ENCODE assay signal across 10 cellular contexts in genomic region chr12:132766380-132767085, GRCh38. TPM values are rescaled to one million over a fixed set of nuclear protein-coding genes. Genes with fewer than 3 reads are reported as not detected.
DNase-seq lines count a peak whose midpoint lies in the region; ATAC-seq and TF ChIP-seq lines count a peak whose summit lies in the region.
"Had no signal": no experiment of that assay in that cellular context is flagged by ENCODE, and none has a peak within 500 bp of the region (broad histone marks: within the 10 kb centered on the region; RNA-seq: fewer than 3 reads in every experiment).

No MANE protein-coding gene starts in this region.

- intact Hi-C loops in Right ventricle myocardium superior (cut with DNase I) = no loop called here
- intact Hi-C loops in posterior vena cava (cut with DNase I) = loop anchor here in 1 of 2 donors (1.0 kb wide), 1 partner anchor 48 kb away; no protein-coding TSS in a partner anchor

- no peak overlapping the region for H2AK5ac ChIP-seq in trophoblast cell (ENCODE audit: low read length)

- POLR2A ChIA-PET in RWPE1 (lab: Yijun Ruan, JAX; ENCODE audit: low non-redundant PET) = no interaction called here

- no peak overlapping the region for H3K14ac ChIP-seq in trophoblast cell (ENCODE audit: low read length)

- H3K9me2 ChIP-seq in DOHH2 (replicated peaks; ENCODE audit: control insufficient read depth, low read length) = no peaks in the 10 kb centered on the region

- H3K27me3 ChIP-seq in DOHH2 (ENCODE audit: control insufficient read depth, low read length) (no peaks in the 10 kb centered on the region), trophoblast cell (ENCODE audit: insufficient read depth, low read length) (no peaks in the 10 kb centered on the region)

- H4K12ac ChIP-seq in trophoblast cell (ENCODE audit: low read depth, low read length) = peak overlapping the region; percentile 24

- H2BK120ac ChIP-seq in trophoblast cell (ENCODE audit: insufficient read depth, low read length, poor library complexity) = no peak overlapping the region

- no peak overlapping the region for H3K9ac ChIP-seq in trophoblast cell (ENCODE audit: low read length)

- no peak overlapping the region for H3K4ac ChIP-seq in trophoblast cell (ENCODE audit: low read depth, low read length)

- H3K36me3 ChIP-seq in DOHH2 (ENCODE audit: control insufficient read depth, low read length) = peaks cover 59% of the 10 kb centered on the region
- peaks cover 20 to 24% of the 10 kb centered on the region in 2 experiments for H3K36me3 ChIP-seq in trophoblast cell (ENCODE audit: control insufficient read depth in 1 of 2, insufficient read depth in 2 of 2, low read length in 2 of 2)

- H3K27ac ChIP-seq in DOHH2 (ENCODE audit: low read depth, low read length) (peak overlapping the region; percentile 95), RWPE1 (peak overlapping the region; percentile 66), trophoblast cell (ENCODE audit: low read depth, low read length) (no peak overlapping the region)

- H3K18ac ChIP-seq in trophoblast cell (ENCODE audit: low read length) = no peak overlapping the region

- no peak overlapping the region for H3K23ac ChIP-seq in trophoblast cell (ENCODE audit: low read length)

- H3K79me2 ChIP-seq in DOHH2 (ENCODE audit: control insufficient read depth, low read length) (peaks cover 56% of the 10 kb centered on the region), trophoblast cell (ENCODE audit: control insufficient read depth, insufficient read depth, low read length, poor library complexity) (peaks cover 4% of the 10 kb centered on the region)

- peak overlapping the region; percentile 96 for H3K4me2 ChIP-seq in DOHH2 (ENCODE audit: low read length)
- H3K4me2 ChIP-seq in trophoblast cell (ENCODE audit: low read length) = no peak overlapping the region

- ATAC-seq in Right ventricle myocardium superior (ENCODE audit: poor library complexity) = peak; percentile 40

- peak overlapping the region; percentile 10 for H2AFZ ChIP-seq in trophoblast cell (ENCODE audit: insufficient read depth, low read length, poor library complexity)

- H2BK5ac ChIP-seq in trophoblast cell (ENCODE audit: low read depth, low read length, poor library complexity) = no peak overlapping the region

- peaks cover 2% of the 10 kb centered on the region; the same call in 1 of the 2 replicates for H3K9me3 ChIP-seq in DOHH2 (ENCODE audit: control insufficient read depth, insufficient read depth, low read length)
- no peaks in the 10 kb centered on the region for H3K9me3 ChIP-seq in trophoblast cell (ENCODE audit: insufficient read depth, low read depth, low read length)

- H4K20me1 ChIP-seq in DOHH2 (ENCODE audit: control insufficient read depth, insufficient read depth, low read depth, low read length) = no peaks in the 10 kb centered on the region

- peaks cover 5% of the 10 kb centered on the region for H3K79me1 ChIP-seq in trophoblast cell (ENCODE audit: low read length)

- H4K91ac ChIP-seq in trophoblast cell (ENCODE audit: low read depth, low read length) = no peak overlapping the region

- H3K4me1 ChIP-seq in DOHH2 (ENCODE audit: control insufficient read depth, low read length) (peaks cover 90% of the 10 kb centered on the region), trophoblast cell (ENCODE audit: control insufficient read depth in 1 of 2, insufficient read depth in 2 of 2, low read length in 2 of 2) (no peaks in the 10 kb centered on the region)

- DNase-seq in RWPE1 (ENCODE audit: low spot score) (no peak), Right ventricle myocardium superior (peak; percentile 83), trophoblast cell (peak in 1 of 2 donors; percentile 46), posterior vena cava (ENCODE audit: low spot score) (no peak), activated T-cell treated with anti-CD3 and anti-CD28 coated beads for 4 hours (no peak), cerebellar cortex (ENCODE audit: low spot score) (no peak), HPDE6-E6E7 (ENCODE audit: extremely low spot score) (no peak)
- DNase-seq: DND-41, NCI-H2107 had no signal

- peaks cover 68% of the 10 kb centered on the region for H3F3A ChIP-seq in DOHH2 (ENCODE audit: control insufficient read depth, insufficient read depth)

- H3K4me3 ChIP-seq in DOHH2 (ENCODE audit: low read length) = peak overlapping the region; percentile 81
- H3K4me3 ChIP-seq in trophoblast cell (ENCODE audit: low read depth, low read length) = no peak overlapping the region

- CTCF ChIA-PET in RWPE1 (lab: Yijun Ruan, JAX) = interaction anchor here (1.2 kb wide), 1 partner anchor 18 kb away, joined by 3 read pairs; no protein-coding TSS in a partner anchor

- WGBS in trophoblast cell (ENCODE audit: extremely low coverage, insufficient coverage, insufficient read length) = no CpG with 5 or more reads among the region's 27 CpGs

- H4K8ac ChIP-seq in trophoblast cell (ENCODE audit: low read depth, low read length) = no peak overlapping the region

- no peak overlapping the region for H2BK12ac ChIP-seq in trophoblast cell (ENCODE audit: low read length)

- TF ChIP-seq CTCF in DOHH2 (IDR thresholded peaks at IDR 0.05; ENCODE audit: low read depth, low read length, poor library complexity, severe bottlenecking) (peak; percentile 14), RWPE1 (conservative IDR thresholded peaks at IDR 0.05; ENCODE audit: low read depth) (no peak)

RNA-seq across cellular contexts. Expression of gene ANKLE2, which starts 4.9 kb away (rescaled TPM):
- total RNA-seq in Right ventricle myocardium superior = 25.6 TPM
- 46.0 and 50.2 TPM in 2 replicates for polyA plus RNA-seq in trophoblast cell (2013)
- total RNA-seq in posterior vena cava = 10 to 100 TPM; 36.6 to 43.5 TPM

RNA-seq across cellular contexts. Expression of gene PGAM5, which starts 55.9 kb away (rescaled TPM):
- total RNA-seq in Right ventricle myocardium superior (32.6 TPM), posterior vena cava (10 to 100 TPM; 20.0 to 24.2 TPM)
- 27.8 and 29.5 TPM in 2 replicates for polyA plus RNA-seq in trophoblast cell (2013)
